Comparison of ENCODE assay signal across 1 cellular context in genomic region chr3:197001972-197002700, GRCh38.
TF ChIP-seq lines count a peak whose summit lies in the region.

No MANE protein-coding gene starts in this region.

TF ChIP-seq in H1, 55 proteins besides CTCF, POLR2A, EP300 and RAD21:
- TF ChIP-seq GTF2F1 (IDR thresholded peaks at IDR 0.05; ENCODE audit: borderline replicate concordance, low read depth, low read length), result no peak
- peak; percentile 29; the same call in 1 of the 2 replicates for TF ChIP-seq E2F6 (IDR thresholded peaks at IDR 0.05)
